ENCODE assay signal across 8 cellular contexts in the genomic region with DNA sequence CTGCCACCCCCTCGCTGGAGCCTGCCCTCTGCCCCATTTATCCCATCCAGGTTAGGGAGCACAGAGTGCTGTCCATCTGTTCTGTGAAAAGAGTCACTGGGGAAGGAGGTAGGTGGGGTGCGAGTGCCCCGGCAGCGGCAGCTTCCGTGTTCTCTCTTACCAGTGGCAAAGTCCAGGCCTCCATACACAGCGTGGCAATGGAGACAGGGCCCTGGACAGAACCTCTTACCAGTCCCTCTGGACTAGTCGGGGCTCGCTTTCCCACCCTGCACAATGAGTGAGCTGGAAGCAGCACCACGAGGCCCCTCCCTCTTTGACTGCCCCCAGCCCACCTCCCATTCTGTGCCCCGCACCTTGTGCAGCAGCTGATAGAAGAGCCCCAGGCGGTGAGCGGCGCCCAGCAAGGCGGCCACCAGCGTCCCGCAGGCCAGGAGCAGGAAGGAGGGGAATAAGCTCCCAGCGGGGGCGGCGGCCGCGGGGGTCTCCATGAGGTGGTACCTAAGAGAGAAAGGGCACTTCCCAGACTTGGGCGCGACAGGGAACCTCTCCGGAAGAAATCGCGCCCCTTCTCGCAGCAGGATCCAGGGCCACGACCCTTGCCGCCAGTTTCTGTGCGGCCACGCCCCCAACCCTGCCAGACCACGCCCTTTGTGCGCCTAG. TPM values are rescaled to one million over a fixed set of nuclear protein-coding genes. Genes with fewer than 3 reads are reported as not detected.
A peak's percentile ranks its signal among the peaks of the same experiment; 100 is the strongest.
DNase-seq lines count a peak whose midpoint lies in the region; FAIRE-seq and TF ChIP-seq lines count a peak whose summit lies in the region.

No MANE protein-coding gene starts in this region.

- DNase-seq in stimulated activated CD4-positive, alpha-beta T cell treated with anti-CD3 and anti-CD28 coated beads, Interleukin-2, amount 100 ng/mL, for 24 hours: peak; percentile 23 to 92
- no peak for DNase-seq in stimulated activated CD4-positive, alpha-beta T cell treated with anti-CD3 and anti-CD28 coated beads, Interleukin-2, amount 100 ng/mL, for 48 hours
- DNase-seq in RKO (ENCODE audit: low spot score) (peak; percentile 27), H1 (ENCODE audit: low read depth in 1 of 2, low spot score in 2 of 2) (no peak), NCI-H187 (lab: John Stamatoyannopoulos, UW) (no peak), NCI-H1436 (lab: John Stamatoyannopoulos, UW) (no peak), DMS153 treated with DMSO at 0.1 percent for 48 hours (lab: John Stamatoyannopoulos, UW; ENCODE audit: unreplicated experiment) (no peak)

- H3K36me3 ChIP-seq in H1 (ENCODE audit: control insufficient read depth in 2 of 4, insufficient read depth in 4 of 4, low read length in 3 of 4) (peaks cover 4 to 12% (median 9%) of the 10 kb centered on the region in 4 experiments; a peak in 6 of 8 replicates), muscle layer of duodenum (ENCODE audit: control insufficient read depth in 1 of 2, insufficient read depth in 2 of 2, low read length in 2 of 2) (peaks cover 10 to 31% of the 10 kb centered on the region in 2 donors)

- no peak for TF ChIP-seq EP300 in H1 (IDR thresholded peaks at IDR 0.05; ENCODE audit: borderline replicate concordance in 1 of 2, low read depth in 2 of 2, low read length in 2 of 2)

- H4K8ac ChIP-seq in H1 (ENCODE audit: extremely low read depth, insufficient read depth, low read length): peak overlapping the region; percentile 74; the same call in 1 of the 2 replicates

- peak overlapping the region; percentile 34 for H3K56ac ChIP-seq in H1 (replicated peaks; ENCODE audit: insufficient read length, low read depth, low read length)

- no peaks in the 10 kb centered on the region for H3K9me3 ChIP-seq in H1 (ENCODE audit: insufficient read depth in 2 of 2, low read depth in 1 of 2, low read length in 1 of 2)
- H3K9me3 ChIP-seq in muscle layer of duodenum (ENCODE audit: control insufficient read depth in 1 of 2, low read length in 2 of 2): no peaks in the 10 kb centered on the region

- no peak overlapping the region for H2BK20ac ChIP-seq in H1 (ENCODE audit: low read length)

- H3K4me2 ChIP-seq in H1 (ENCODE audit: insufficient read depth in 1 of 2, low read depth in 2 of 2, low read length in 2 of 2): peak overlapping the region; percentile 69 to 79

- peak overlapping the region; percentile 87 for H3K18ac ChIP-seq in H1 (ENCODE audit: extremely low read depth, low read length)

- H2BK12ac ChIP-seq in H1 (ENCODE audit: low read depth, low read length): peak overlapping the region; percentile 95; the same call in 1 of the 2 replicates

- FAIRE-seq in H1 (lab: Jason Lieb, UNC): no peak

- CTCF ChIA-PET in H1 (lab: Charles Lee; ENCODE audit: partially characterized antibody): interaction anchor here (1.0 to 5.7 kb wide), 9 partner anchors 12 to 107 kb away, joined by 3 to 39 read pairs (median 4); a partner anchor contains a TSS

- no peak overlapping the region for H2AK5ac ChIP-seq in H1 (ENCODE audit: low read depth, low read length)

- peak overlapping the region; percentile 77 for H4K91ac ChIP-seq in H1 (replicated peaks; ENCODE audit: insufficient read length, low read length)

- peaks cover 0 to 13% of the 10 kb centered on the region in 2 experiments; a peak in 2 of 4 replicates for H3K79me2 ChIP-seq in H1 (ENCODE audit: control insufficient read depth in 1 of 2, insufficient read depth in 2 of 2, low read length in 2 of 2)

- peak overlapping the region; percentile 99 for H2BK5ac ChIP-seq in H1 (ENCODE audit: low read depth, low read length)

- peak overlapping the region in 3 of 4 experiments; percentile 80 to 95 (median 92); a peak in 6 of 7 replicates for H3K9ac ChIP-seq in H1 (replicated peaks in 1 of 4; ENCODE audit: extremely low read depth in 1 of 4, low read depth in 3 of 4, low read length in 3 of 4)

- peaks cover 9% of the 10 kb centered on the region for H3K79me1 ChIP-seq in H1 (ENCODE audit: low read depth, low read length)

- H3K4me1 ChIP-seq in H1 (replicated peaks in 1 of 4; ENCODE audit: control insufficient read depth in 3 of 4, insufficient read depth in 4 of 4, low read length in 3 of 4): peaks cover 0 to 9% (median 1%) of the 10 kb centered on the region in 4 experiments; a peak in 4 of 7 replicates
- H3K4me1 ChIP-seq in muscle layer of duodenum (ENCODE audit: control insufficient read depth in 1 of 2, insufficient read depth in 2 of 2, low read length in 2 of 2): peaks cover 0 to 17% of the 10 kb centered on the region in 2 donors

- no peaks in the 10 kb centered on the region for H3K27me3 ChIP-seq in H1 (replicated peaks in 1 of 4; ENCODE audit: control insufficient read depth in 3 of 4, extremely low read depth in 1 of 4, insufficient read depth in 3 of 4, low read length in 3 of 4)
- H3K27me3 ChIP-seq in muscle layer of duodenum (ENCODE audit: low read depth, low read length): no peaks in the 10 kb centered on the region

- POLR2A ChIA-PET in H1 (lab: Charles Lee; ENCODE audit: partially characterized antibody): interaction anchor here (0.5 to 5.1 kb wide), 11 partner anchors 12 to 304 kb away, joined by 3 to 67 read pairs (median 3); a partner anchor contains a TSS

- no peak for TF ChIP-seq RAD21 in H1 (IDR thresholded peaks at IDR 0.05 in 1 of 2, conservative IDR thresholded peaks at IDR 0.05 in 1 of 2; ENCODE audit: low read depth in 2 of 2, low read length in 2 of 2)

- H2BK15ac ChIP-seq in H1 (ENCODE audit: low read length): no peak overlapping the region

- peak overlapping the region; percentile 78 for H4K5ac ChIP-seq in H1 (ENCODE audit: insufficient read length, low read depth, low read length)

- peak overlapping the region; percentile 69; the same call in 1 of the 2 replicates for H2AFZ ChIP-seq in H1 (ENCODE audit: low read length)

- 13% methylated on average over 33 of the region's 33 CpGs; no CpG with 5 or more reads in 1 of the 2 experiments for WGBS in H1 (ENCODE audit: extremely low coverage in 1 of 2, insufficient coverage in 1 of 2, insufficient read length in 1 of 2, insufficient replicate concordance in 2 of 2, low coverage in 1 of 2, low lambda C conversion rate in 2 of 2, missing lambda C conversion rate in 1 of 2), 2 experiments

- peak overlapping the region; percentile 96 for H3K27ac ChIP-seq in H1 (ENCODE audit: low read depth, low read length)
- peak overlapping the region; percentile 92 for H3K27ac ChIP-seq in muscle layer of duodenum (ENCODE audit: low read length)

- peak overlapping the region; percentile 48 for H3K4ac ChIP-seq in H1 (replicated peaks; ENCODE audit: insufficient read length, low read depth, low read length)

- H2BK120ac ChIP-seq in H1 (replicated peaks; ENCODE audit: low read depth, low read length): peak overlapping the region; percentile 86

- H3K23me2 ChIP-seq in H1 (ENCODE audit: low read depth, low read length): peaks cover 8% of the 10 kb centered on the region; the same call in 1 of the 2 replicates

- H3K4me3 ChIP-seq in H1 (ENCODE audit: extremely low read depth in 1 of 4, insufficient read depth in 2 of 4, low read depth in 3 of 4, low read length in 4 of 4) (peak overlapping the region; percentile 68 to 90 (median 82)), muscle layer of duodenum (ENCODE audit: low read depth in 1 of 2, low read length in 2 of 2) (peak overlapping the region; percentile 83 to 92)

- H4K20me1 ChIP-seq in H1 (replicated peaks in 1 of 2; ENCODE audit: control insufficient read depth in 1 of 2, insufficient read depth in 2 of 2, low read length in 2 of 2): peaks cover 2 to 3% of the 10 kb centered on the region in 2 experiments

- no peak overlapping the region for H3K23ac ChIP-seq in H1 (ENCODE audit: insufficient read length)

- peak in 1 of 2 experiments; percentile 26; a peak in 2 of 3 replicates for TF ChIP-seq POLR2A in H1 (IDR thresholded peaks at IDR 0.05; ENCODE audit: control extremely low read depth in 1 of 2, low read depth in 2 of 2, low read length in 2 of 2)

- no peak for TF ChIP-seq CTCF in H1 (IDR thresholded peaks at IDR 0.05; ENCODE audit: control extremely low read depth in 1 of 3, insufficient read depth in 1 of 3, low read depth in 1 of 3, low read length in 3 of 3)

- no peak overlapping the region for H3K14ac ChIP-seq in H1 (ENCODE audit: insufficient read length)

TF ChIP-seq in H1, 55 proteins besides CTCF, POLR2A, EP300 and RAD21 (continues in another document):
- TF ChIP-seq SIN3A (conservative IDR thresholded peaks at IDR 0.05 in 1 of 2, IDR thresholded peaks at IDR 0.05 in 1 of 2; ENCODE audit: low read depth in 1 of 2, low read length in 2 of 2): peak in 1 of 2 experiments; percentile 53; a peak in 2 of 4 replicates
- TF ChIP-seq, protein P1, sequence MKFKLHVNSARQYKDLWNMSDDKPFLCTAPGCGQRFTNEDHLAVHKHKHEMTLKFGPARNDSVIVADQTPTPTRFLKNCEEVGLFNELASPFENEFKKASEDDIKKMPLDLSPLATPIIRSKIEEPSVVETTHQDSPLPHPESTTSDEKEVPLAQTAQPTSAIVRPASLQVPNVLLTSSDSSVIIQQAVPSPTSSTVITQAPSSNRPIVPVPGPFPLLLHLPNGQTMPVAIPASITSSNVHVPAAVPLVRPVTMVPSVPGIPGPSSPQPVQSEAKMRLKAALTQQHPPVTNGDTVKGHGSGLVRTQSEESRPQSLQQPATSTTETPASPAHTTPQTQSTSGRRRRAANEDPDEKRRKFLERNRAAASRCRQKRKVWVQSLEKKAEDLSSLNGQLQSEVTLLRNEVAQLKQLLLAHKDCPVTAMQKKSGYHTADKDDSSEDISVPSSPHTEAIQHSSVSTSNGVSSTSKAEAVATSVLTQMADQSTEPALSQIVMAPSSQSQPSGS (IDR thresholded peaks at IDR 0.05; ENCODE audit: low read length): no peak
- TF ChIP-seq SP1 (IDR thresholded peaks at IDR 0.05; ENCODE audit: low read depth, low read length): 0 out of 2 replicates have a peak, but pooled peaks have one; percentile 8

RNA-seq across cellular contexts. Expression of a gene that starts 17.5 kb away (rescaled TPM):
- total RNA-seq in H1 (2021; fragmentation: NEBNext Ultra II Directional; extraction: Animal tissue kit (Norgen Biotek cat#: 25700)): 16.8 and 17.7 TPM in 2 replicates
- polyA plus RNA-seq in H1 (2011; rRNA removed): 12.0 and 16.1 TPM in 2 replicates
- polyA plus RNA-seq in H1 (2011; cell fraction: cytosol; rRNA removed): 11.1 TPM
- polyA plus RNA-seq in H1 (2011; cell fraction: nucleus; rRNA removed): 38.2 TPM
- 7.5 to 11.4 TPM (median 10.6 TPM) in 4 replicates for polyA plus RNA-seq in H1 (2012, experiment 1 of 2)
- polyA plus RNA-seq in H1 (2012, experiment 2 of 2): 9.2 TPM
- polyA plus RNA-seq in H1 (2013, experiment 1 of 2): 8.5 TPM
- 8.7 TPM for polyA plus RNA-seq in H1 (2013, experiment 2 of 2)
- polyA minus RNA-seq in H1 (2011; rRNA and poly(A)+ RNA removed): 5.5 and 7.4 TPM in 2 replicates
- 11.4 TPM for polyA minus RNA-seq in H1 (2011; cell fraction: cytosol; rRNA and poly(A)+ RNA removed)
- polyA minus RNA-seq in H1 (2011; cell fraction: nucleus; rRNA and poly(A)+ RNA removed): 15.4 TPM

RNA-seq across cellular contexts. Expression of a gene that starts 42.7 kb away (rescaled TPM):
- total RNA-seq in H1 (2021; fragmentation: NEBNext Ultra II Directional; extraction: Animal tissue kit (Norgen Biotek cat#: 25700)): not detected in 2 replicates
- not detected in 2 replicates for polyA plus RNA-seq in H1 (2011; rRNA removed)
- polyA plus RNA-seq in H1 (2011; cell fraction: cytosol; rRNA removed): not detected
- polyA plus RNA-seq in H1 (2011; cell fraction: nucleus; rRNA removed): not detected
- polyA plus RNA-seq in H1 (2012, experiment 1 of 2): not detected in 4 replicates
- not detected for polyA plus RNA-seq in H1 (2012, experiment 2 of 2)
- not detected for polyA plus RNA-seq in H1 (2013, experiment 1 of 2)
- polyA plus RNA-seq in H1 (2013, experiment 2 of 2): not detected
- not detected in 2 replicates for polyA minus RNA-seq in H1 (2011; rRNA and poly(A)+ RNA removed)
- not detected for polyA minus RNA-seq in H1 (2011; cell fraction: cytosol; rRNA and poly(A)+ RNA removed)
- polyA minus RNA-seq in H1 (2011; cell fraction: nucleus; rRNA and poly(A)+ RNA removed): not detected

Comparison
In these comparisons a context has a peak if more than half of its experiments do, and no peak if none do; other contexts are left out.
1. DNase-seq: peak in stimulated activated CD4-positive, alpha-beta T cell treated with anti-CD3 and anti-CD28 coated beads, Interleukin-2, amount 100 ng/mL, for 24 hours (2 of 2) and RKO (single experiment); none in stimulated activated CD4-positive, alpha-beta T cell treated with anti-CD3 and anti-CD28 coated beads, Interleukin-2, amount 100 ng/mL, for 48 hours (0 of 2), H1 (0 of 2), NCI-H187 (0 of 2), NCI-H1436 (single experiment) and DMS153 treated with DMSO at 0.1 percent for 48 hours (single experiment).